13 cellular contexts compared by ENCODE assay signal in genomic region chr9:31388660-31389059, GRCh38.
DNase-seq lines count a peak whose midpoint lies in the region; TF ChIP-seq lines count a peak whose summit lies in the region.
"Had no signal": no experiment of that assay in that cellular context is flagged by ENCODE, and none has a peak within 500 bp of the region (broad histone marks: within the 10 kb centered on the region; RNA-seq: fewer than 3 reads in every experiment).

No MANE protein-coding gene starts in this region.

- no peaks in the 10 kb centered on the region for H3K9me3 ChIP-seq in OCI-LY3 (ENCODE audit: insufficient read depth, low read length)
- H3K9me3 ChIP-seq in adrenal gland (replicated peaks in 1 of 3) = peaks cover 0 to 4% (median 0%) of the 10 kb centered on the region in 3 donors

- whole genome bisulfite sequencing in adrenal gland, 4 donors = 80 to 93% (median 82%) methylated on average over 1 of the region's 1 CpG

- H3K9ac ChIP-seq in OCI-LY3 (ENCODE audit: low read length) = no peak overlapping the region

- no peaks in the 10 kb centered on the region for H3K27me3 ChIP-seq in OCI-LY3 (ENCODE audit: low read depth, low read length)
- no peaks in the 10 kb centered on the region for H3K27me3 ChIP-seq in adrenal gland

- no peak for TF ChIP-seq CTCF in OCI-LY3 (IDR thresholded peaks at IDR 0.05; ENCODE audit: low read depth, low read length)
- TF ChIP-seq CTCF in adrenal gland (IDR thresholded peaks at IDR 0.05) = no peak

- no peaks in the 10 kb centered on the region for H3K79me2 ChIP-seq in OCI-LY3 (ENCODE audit: low read length)

- TF ChIP-seq POLR2A in adrenal gland (IDR thresholded peaks at IDR 0.05) = no peak

- intact Hi-C loops in adrenal gland (cut with DNase I) = no loop called here

- H3K4me1 ChIP-seq in OCI-LY3 (ENCODE audit: low read length) = peaks cover 47% of the 10 kb centered on the region
- H3K4me1 ChIP-seq in adrenal gland (replicated peaks in 1 of 2) = no peaks in the 10 kb centered on the region

- DNase-seq in NCI-H146 (lab: John Stamatoyannopoulos, UW) = peak; percentile 16
- DNase-seq in NCI-H146 treated with DMSO at 0.1 percent for 48 hours (lab: John Stamatoyannopoulos, UW; ENCODE audit: unreplicated experiment) = no peak
- DNase-seq in dermis blood vessel endothelial cell = peak; percentile 4
- no peak for DNase-seq in adrenal gland
- no peak for DNase-seq in SHP77 (lab: John Stamatoyannopoulos, UW)
- no peak for DNase-seq in DMS53 treated with DMSO at 0.1 percent for 48 hours (lab: John Stamatoyannopoulos, UW; ENCODE audit: unreplicated experiment)
- DNase-seq: CD8-positive, alpha-beta memory T cell; DMS53; GOT3; H9; IMR-90 had no signal

- H2AFZ ChIP-seq in OCI-LY3 (ENCODE audit: low read depth, low read length) = no peak overlapping the region

- H3K36me3 ChIP-seq in OCI-LY3 (replicated peaks; ENCODE audit: low read depth, low read length) (no peaks in the 10 kb centered on the region), adrenal gland (replicated peaks in 1 of 2) (no peaks in the 10 kb centered on the region)

- H3K27ac ChIP-seq in OCI-LY3 (ENCODE audit: low read length) (0 out of 2 replicates have a peak overlapping the region, but pooled peaks have one; percentile 90), adrenal gland (no peak overlapping the region)
- H3K27ac ChIP-seq: 22Rv1 had no signal

- peak overlapping the region; percentile 85 for H3K4me2 ChIP-seq in OCI-LY3 (ENCODE audit: low read length)

- no peaks in the 10 kb centered on the region for H4K20me1 ChIP-seq in OCI-LY3 (ENCODE audit: insufficient read depth, low read length)

- H3K4me3 ChIP-seq in OCI-LY3 (ENCODE audit: low read length) = no peak overlapping the region
- H3K4me3 ChIP-seq in adrenal gland = no peak overlapping the region

Comparison
In these comparisons a context has a peak if more than half of its experiments do, and no peak if none do; other contexts are left out.
1. DNase-seq: peak in NCI-H146 (single experiment) and dermis blood vessel endothelial cell (single experiment); none in NCI-H146 treated with DMSO at 0.1 percent for 48 hours (single experiment), adrenal gland (0 of 7), SHP77 (0 of 2) and DMS53 treated with DMSO at 0.1 percent for 48 hours (single experiment).